Comparison of ENCODE assay signal across 8 cellular contexts in genomic region chr14:77052281-77053044, GRCh38. TPM values are rescaled to one million over a fixed set of nuclear protein-coding genes. Genes with fewer than 3 reads are reported as not detected.
DNase-seq lines count a peak whose midpoint lies in the region; ATAC-seq and TF ChIP-seq lines count a peak whose summit lies in the region.
"Had no signal": no experiment of that assay in that cellular context is flagged by ENCODE, and none has a peak within 500 bp of the region (broad histone marks: within the 10 kb centered on the region; RNA-seq: fewer than 3 reads in every experiment).

No MANE protein-coding gene starts in this region.

- TF ChIP-seq CTCF in brain (conservative IDR thresholded peaks at IDR 0.05) = no peak
- TF ChIP-seq CTCF in stomach (IDR thresholded peaks at IDR 0.05) = no peak

- no peak overlapping the region for H3K4me2 ChIP-seq in mesendoderm (ENCODE audit: low read length)

- no peaks in the 10 kb centered on the region for H3K4me1 ChIP-seq in mesendoderm (ENCODE audit: control insufficient read depth, low read depth, low read length)
- peaks cover 17 to 29% (median 21%) of the 10 kb centered on the region in 4 donors for H3K4me1 ChIP-seq in stomach

- H3K36me3 ChIP-seq in MG63 (no peaks in the 10 kb centered on the region), mesendoderm (ENCODE audit: control insufficient read depth, insufficient read depth, low read length) (no peaks in the 10 kb centered on the region), stomach (no peaks in the 10 kb centered on the region)

- TF ChIP-seq POLR2A in stomach (IDR thresholded peaks at IDR 0.05) (no peak), erythroblast (IDR thresholded peaks at IDR 0.05; ENCODE audit: low read length) (no peak)

- no peaks in the 10 kb centered on the region for H3K36me3 Mint-ChIP-seq in brain

- no peaks in the 10 kb centered on the region for H3K27me3 ChIP-seq in MG63
- H3K27me3 ChIP-seq in mesendoderm (ENCODE audit: insufficient read depth, low read length, poor library complexity) = no peaks in the 10 kb centered on the region
- no peaks in the 10 kb centered on the region for H3K27me3 ChIP-seq in stomach

- peaks cover 35% of the 10 kb centered on the region for H3K4me1 Mint-ChIP-seq in brain

- no peaks in the 10 kb centered on the region for H3K79me1 ChIP-seq in mesendoderm (ENCODE audit: low read length)

- no peak overlapping the region for H3K9ac ChIP-seq in mesendoderm (ENCODE audit: low read length)

- no peak overlapping the region for H3K4me3 Mint-ChIP-seq in brain

- peak overlapping the region; percentile 14 for H2BK5ac ChIP-seq in mesendoderm (ENCODE audit: low read length)

- intact Hi-C loops in stomach (cut with DNase I; ENCODE audit: low total_unique reads) = loop anchor here (5.0 kb wide), 1 partner anchor 140 kb away; no protein-coding TSS in a partner anchor

- no peak overlapping the region for H2BK15ac ChIP-seq in mesendoderm (replicated peaks; ENCODE audit: low read depth)

- no peak overlapping the region for H4K8ac ChIP-seq in mesendoderm (ENCODE audit: low read depth, low read length)

- H4K5ac ChIP-seq in mesendoderm (ENCODE audit: low read length) = no peak overlapping the region

- H3K27ac Mint-ChIP-seq in brain = peak overlapping the region; percentile 60 to 91 (median 87)

- H3K9me3 ChIP-seq in MG63 (no peaks in the 10 kb centered on the region), stomach (peaks cover 0 to 7% (median 3%) of the 10 kb centered on the region in 4 donors)

- no peak for ATAC-seq in HG03175 (IDR thresholded peaks at IDR 0.05; ENCODE audit: unreplicated experiment)
- no peak for ATAC-seq in HG03039 (IDR thresholded peaks at IDR 0.05; ENCODE audit: unreplicated experiment)

- no peak overlapping the region for H3K4ac ChIP-seq in mesendoderm (ENCODE audit: low read depth, low read length)

- H3K27me3 Mint-ChIP-seq in brain = peaks cover under 1% of the 10 kb centered on the region

- H2AK5ac ChIP-seq in mesendoderm (ENCODE audit: low read length) = peak overlapping the region; percentile 40

- H3K18ac ChIP-seq in mesendoderm (ENCODE audit: low read length) = no peak overlapping the region

- WGBS in mesendoderm (ENCODE audit: extremely low coverage, insufficient coverage, low lambda C conversion rate) = no CpG with 5 or more reads among the region's 8 CpGs
- WGBS in stomach, 5 donors = 77 to 87% (median 83%) methylated on average over 6 to 8 of the region's 8 CpGs

- H3K9me3 Mint-ChIP-seq in brain = peaks cover 9 to 22% (median 13%) of the 10 kb centered on the region in 5 experiments

- no peaks in the 10 kb centered on the region for H3K79me2 ChIP-seq in mesendoderm (ENCODE audit: control insufficient read depth, insufficient read depth, low read length)

- no peak overlapping the region for H2BK120ac ChIP-seq in mesendoderm (ENCODE audit: low read depth, low read length)

- DNase-seq in MG63 (peak; percentile 74), mesendoderm (no peak), stomach (no peak), erythroblast (lab: John Stamatoyannopoulos, UW) (no peak)
- DNase-seq: NCI-H748 treated with DMSO at 0.1 percent for 48 hours had no signal

- H3K27ac ChIP-seq in mesendoderm (ENCODE audit: low read depth, low read length) (no peak overlapping the region), stomach (peak overlapping the region in 4 of 5 donors; percentile 56 to 80 (median 68))

- H3K4me3 ChIP-seq in MG63 = no peak overlapping the region
- H3K4me3 ChIP-seq in mesendoderm (ENCODE audit: low read length) = no peak overlapping the region
- no peak overlapping the region for H3K4me3 ChIP-seq in stomach

- H3K23ac ChIP-seq in mesendoderm (ENCODE audit: low read length) = no peak overlapping the region

- TF ChIP-seq EP300 in stomach (IDR thresholded peaks at IDR 0.05) = peak; percentile 12

- no peak overlapping the region for H3K56ac ChIP-seq in mesendoderm (ENCODE audit: low read length)

RNA-seq across cellular contexts. Expression of gene IRF2BPL, which starts 24.0 kb away (rescaled TPM):
- 18.1 and 34.9 TPM in 2 replicates for total RNA-seq in MG63 (2014; rRNA removed; shearing (Covaris generic); ENCODE audit: low replicate concordance)
- polyA plus RNA-seq in brain (ENCODE audit: insufficient read depth, low read depth, low replicate concordance) = 49.8 TPM
- polyA plus RNA-seq in mesendoderm (2013, experiment 1 of 2) = 15.8 TPM
- polyA plus RNA-seq in mesendoderm (2013, experiment 2 of 2) = 15.9 TPM
- total RNA-seq in stomach = 10 to 100 TPM in 4 of 5 donors, 1 to 10 TPM in 1; 5.3 to 43.6 (median 28.4) TPM
- polyA plus RNA-seq in stomach = 10 to 100 TPM in 2 of 3 donors, 1 to 10 TPM in 1; 8.5 to 17.7 (median 10.5) TPM

RNA-seq across cellular contexts. Expression of gene CIPC, which starts 45.6 kb away (rescaled TPM):
- 17.1 and 32.1 TPM in 2 replicates for total RNA-seq in MG63 (2014; rRNA removed; shearing (Covaris generic); ENCODE audit: low replicate concordance)
- polyA plus RNA-seq in brain (ENCODE audit: insufficient read depth, low read depth, low replicate concordance) (18.4 TPM), stomach (10 to 100 TPM in 1 of 3 donors, 1 to 10 TPM in 2; 6.0 to 10.6 (median 6.1) TPM)
- 12.6 TPM for polyA plus RNA-seq in mesendoderm (2013, experiment 1 of 2)
- 13.2 TPM for polyA plus RNA-seq in mesendoderm (2013, experiment 2 of 2)
- 10 to 100 TPM; 12.7 to 81.1 (median 32.2) TPM for total RNA-seq in stomach
